9 cellular contexts compared by ENCODE assay signal in the genomic region with DNA sequence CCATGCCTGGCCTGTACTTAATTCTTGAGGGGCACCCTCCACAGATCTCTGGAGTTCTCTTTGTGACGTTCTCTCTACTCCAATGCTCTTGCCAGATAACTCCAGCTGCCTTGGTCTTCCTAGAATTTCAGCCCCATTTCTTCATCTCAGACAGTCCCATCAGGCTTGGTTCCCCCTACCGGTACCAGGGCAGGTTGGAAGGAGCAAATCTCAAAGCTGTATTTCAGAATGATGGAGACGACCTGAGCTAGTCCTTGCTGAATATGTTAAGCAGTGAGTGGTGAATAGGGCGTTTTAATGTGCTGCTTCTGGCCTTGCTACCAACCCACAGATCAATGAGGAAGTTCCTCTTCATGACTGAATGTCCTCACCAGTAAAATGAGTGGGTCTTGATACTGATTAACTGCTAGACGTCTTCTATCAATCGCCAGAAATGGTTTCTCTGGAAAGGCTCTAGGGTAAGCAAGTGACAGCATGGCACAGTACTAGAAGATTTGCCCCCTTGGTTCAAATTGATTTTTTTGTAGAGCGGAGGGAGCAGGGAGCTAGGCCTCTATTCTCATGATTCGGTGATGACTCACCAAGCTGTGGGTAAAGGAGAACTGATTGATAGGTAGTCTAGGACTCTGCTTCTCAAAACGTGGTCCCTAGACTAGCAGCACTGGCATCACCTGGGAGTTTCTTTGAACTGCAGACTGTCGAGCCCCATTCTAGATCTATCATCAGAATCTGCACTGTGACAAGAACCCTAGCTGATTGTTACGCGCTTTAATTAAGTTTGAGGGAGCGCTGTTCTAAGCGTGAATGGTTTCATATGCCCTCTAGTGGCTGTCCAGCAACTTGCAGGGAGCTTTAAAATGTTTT.
A peak's percentile ranks its signal among the peaks of the same experiment; 100 is the strongest.
DNase-seq lines count a peak whose midpoint lies in the region; ATAC-seq, FAIRE-seq and TF ChIP-seq lines count a peak whose summit lies in the region.
"Had no signal": no experiment of that assay in that cellular context is flagged by ENCODE, and none has a peak within 500 bp of the region (broad histone marks: within the 10 kb centered on the region; RNA-seq: fewer than 3 reads in every experiment).

No MANE protein-coding gene starts in this region.

- CTCF ChIA-PET in activated CD4-positive, alpha-beta T cell treated with anti-CD3 and anti-CD28 coated beads, Interleukin-2, amount 10 ng/mL, durations not matched to agents 7 days and 5 days (lab: Charles Lee) = interaction anchor here (0.5 to 2.6 kb wide), 20 partner anchors 8 to 870 kb away, joined by 3 to 17 read pairs (median 3); a partner anchor contains a TSS
- CTCF ChIA-PET in endothelial cell of umbilical vein (lab: Charles Lee) = interaction anchor here (0.5 to 5.7 kb wide), 98 partner anchors 8 to 424 kb away, joined by 3 to 639 read pairs (median 6); a partner anchor contains a TSS

- TF ChIP-seq CTCF in endothelial cell of umbilical vein (IDR thresholded peaks at IDR 0.05; ENCODE audit: extremely low read depth in 1 of 2, insufficient read depth in 1 of 2, low read depth in 1 of 2, low read length in 2 of 2) (peak; percentile 81 to 82), mucosa of descending colon (IDR thresholded peaks at IDR 0.05) (peak; percentile 68)

- peak; percentile 38 for FAIRE-seq in H54 (lab: Jason Lieb, UNC)
- peak; percentile 87 for FAIRE-seq in endothelial cell of umbilical vein (lab: Jason Lieb, UNC)

- POLR2A ChIA-PET in activated CD4-positive, alpha-beta T cell treated with anti-CD3 and anti-CD28 coated beads, Interleukin-2, amount 10 ng/mL, durations not matched to agents 7 days and 5 days (lab: Charles Lee) = no interaction called here
- POLR2A ChIA-PET in endothelial cell of umbilical vein (lab: Charles Lee) = interaction anchor here (1.6 kb wide), 1 partner anchor 241 kb away, joined by 9 read pairs; no protein-coding TSS in a partner anchor

- no peaks in the 10 kb centered on the region for H3K27me3 ChIP-seq in endothelial cell of umbilical vein (ENCODE audit: control insufficient read depth in 2 of 2, insufficient read depth in 2 of 2, low read length in 2 of 2)

- no TSS peak for BruUV-seq in endothelial cell of umbilical vein (replicated peaks; lab: Mats Ljungman, UMichigan)

- no peaks in the 10 kb centered on the region for H4K20me1 ChIP-seq in endothelial cell of umbilical vein (replicated peaks; ENCODE audit: control insufficient read depth, extremely low read depth, insufficient read depth, low read length)

- TF ChIP-seq POLR2A in H54 (IDR thresholded peaks at IDR 0.05; ENCODE audit: low read depth, low read length) = no peak
- no peak for TF ChIP-seq POLR2A in endothelial cell of umbilical vein (IDR thresholded peaks at IDR 0.05; ENCODE audit: low read depth, low read length)

- H3K36me3 Mint-ChIP-seq in activated CD4-positive, alpha-beta T cell treated with anti-CD3 and anti-CD28 coated beads, Interleukin-2, amount 10 ng/mL, durations not matched to agents 7 days and 5 days (ENCODE audit: low read depth) = no peaks in the 10 kb centered on the region
- H3K36me3 Mint-ChIP-seq: activated naive CD8-positive, alpha-beta T cell treated with anti-CD3 and anti-CD28 coated beads, Interleukin-2, amount 10 ng/mL, durations not matched to agents 7 days and 5 days had no signal

- H3K79me2 ChIP-seq in endothelial cell of umbilical vein (ENCODE audit: control insufficient read depth, insufficient read depth, low read length) = no peaks in the 10 kb centered on the region

- H3K9me3 Mint-ChIP-seq in activated CD4-positive, alpha-beta T cell treated with anti-CD3 and anti-CD28 coated beads, Interleukin-2, amount 10 ng/mL, durations not matched to agents 7 days and 5 days = no peaks in the 10 kb centered on the region
- no peaks in the 10 kb centered on the region for H3K9me3 Mint-ChIP-seq in stimulated activated naive CD8-positive, alpha-beta T cell treated with anti-CD3 and anti-CD28 coated beads, Interleukin-15, amount 100 ng/mL, for 72 hours
- H3K9me3 Mint-ChIP-seq: activated naive CD8-positive, alpha-beta T cell treated with anti-CD3 and anti-CD28 coated beads, Interleukin-2, amount 10 ng/mL, durations not matched to agents 7 days and 5 days had no signal

- H3K4me3 ChIP-seq in endothelial cell of umbilical vein (replicated peaks in 1 of 3; ENCODE audit: insufficient read depth in 1 of 3, low read depth in 1 of 3, low read length in 3 of 3) (no peak overlapping the region), mucosa of descending colon (no peak overlapping the region)

- peaks cover 5% of the 10 kb centered on the region for H3K4me1 Mint-ChIP-seq in activated CD4-positive, alpha-beta T cell treated with anti-CD3 and anti-CD28 coated beads, Interleukin-2, amount 10 ng/mL, durations not matched to agents 7 days and 5 days
- H3K4me1 Mint-ChIP-seq in stimulated activated naive CD8-positive, alpha-beta T cell treated with anti-CD3 and anti-CD28 coated beads, Interleukin-15, amount 100 ng/mL, for 72 hours = peaks cover 10% of the 10 kb centered on the region

- H3K4me1 ChIP-seq in endothelial cell of umbilical vein (ENCODE audit: control insufficient read depth, extremely low read depth, insufficient read depth, low read length) = peaks cover 6% of the 10 kb centered on the region
- no peaks in the 10 kb centered on the region for H3K4me1 ChIP-seq in mucosa of descending colon (ENCODE audit: low read depth)

- no peak overlapping the region for H2AFZ ChIP-seq in endothelial cell of umbilical vein (ENCODE audit: low read depth, low read length)

- H3K27ac ChIP-seq in endothelial cell of umbilical vein (ENCODE audit: insufficient read depth, low read depth, low read length) = no peak overlapping the region

- H3K36me3 ChIP-seq in endothelial cell of umbilical vein (ENCODE audit: control insufficient read depth in 2 of 2, extremely low read depth in 1 of 2, insufficient read depth in 2 of 2, low read length in 2 of 2) (peaks cover 13% of the 10 kb centered on the region in 2 experiments), mucosa of descending colon (ENCODE audit: low read depth) (no peaks in the 10 kb centered on the region)

- no peak overlapping the region for H3K4me3 Mint-ChIP-seq in activated CD4-positive, alpha-beta T cell treated with anti-CD3 and anti-CD28 coated beads, Interleukin-2, amount 10 ng/mL, durations not matched to agents 7 days and 5 days
- H3K4me3 Mint-ChIP-seq in stimulated activated naive CD8-positive, alpha-beta T cell treated with anti-CD3 and anti-CD28 coated beads, Interleukin-15, amount 100 ng/mL, for 72 hours = no peak overlapping the region
- H3K4me3 Mint-ChIP-seq: activated naive CD8-positive, alpha-beta T cell treated with anti-CD3 and anti-CD28 coated beads, Interleukin-2, amount 10 ng/mL, durations not matched to agents 7 days and 5 days had no signal

- H3K27ac Mint-ChIP-seq in activated CD4-positive, alpha-beta T cell treated with anti-CD3 and anti-CD28 coated beads, Interleukin-2, amount 10 ng/mL, durations not matched to agents 7 days and 5 days = no peak overlapping the region
- no peak overlapping the region for H3K27ac Mint-ChIP-seq in stimulated activated naive CD8-positive, alpha-beta T cell treated with anti-CD3 and anti-CD28 coated beads, Interleukin-15, amount 100 ng/mL, for 72 hours
- H3K27ac Mint-ChIP-seq: activated naive CD8-positive, alpha-beta T cell treated with anti-CD3 and anti-CD28 coated beads, Interleukin-2, amount 10 ng/mL, durations not matched to agents 7 days and 5 days had no signal

- no peak overlapping the region for H3K9ac ChIP-seq in endothelial cell of umbilical vein (replicated peaks; ENCODE audit: extremely low read depth, insufficient read depth, low read length)

- H3K9me1 ChIP-seq in endothelial cell of umbilical vein (replicated peaks; ENCODE audit: control insufficient read depth, extremely low read depth, insufficient read depth, low read length) = no peaks in the 10 kb centered on the region

- peak; percentile 81 for ATAC-seq in mucosa of descending colon
- ATAC-seq in stimulated activated naive CD8-positive, alpha-beta T cell treated with anti-CD3 and anti-CD28 coated beads, Interleukin-15, amount 100 ng/mL, for 72 hours = peak; percentile 86

- peak overlapping the region; percentile 52 for H3K4me2 ChIP-seq in endothelial cell of umbilical vein (ENCODE audit: insufficient read depth, low read length)

- DNase-seq in Daoy (ENCODE audit: low read depth) = peak; percentile 66
- DNase-seq in H54 (ENCODE audit: insufficient read length, low spot score) = peak; percentile 36
- peak; percentile 56 for DNase-seq in NCI-H2227 (lab: John Stamatoyannopoulos, UW; ENCODE audit: unreplicated experiment)
- DNase-seq in activated CD4-positive, alpha-beta T cell treated with anti-CD3 and anti-CD28 coated beads, Interleukin-2, amount 10 ng/mL, durations not matched to agents 7 days and 5 days = peak; percentile 61
- peak; percentile 71 for DNase-seq in endothelial cell of umbilical vein (ENCODE audit: low read depth, low spot score)
- DNase-seq in mucosa of descending colon = peak in 1 of 3 donors; percentile 71
- peak; percentile 38 for DNase-seq in stimulated activated naive CD8-positive, alpha-beta T cell treated with anti-CD3 and anti-CD28 coated beads, Interleukin-15, amount 100 ng/mL, for 72 hours
- DNase-seq in H4 (ENCODE audit: low spot score) = no peak
- DNase-seq: activated naive CD8-positive, alpha-beta T cell treated with anti-CD3 and anti-CD28 coated beads, Interleukin-2, amount 10 ng/mL, durations not matched to agents 7 days and 5 days had no signal

- H3K9me3 ChIP-seq in endothelial cell of umbilical vein (replicated peaks; ENCODE audit: control insufficient read depth, insufficient read depth, low read length) (no peaks in the 10 kb centered on the region), mucosa of descending colon (no peaks in the 10 kb centered on the region)

- peaks cover 2% of the 10 kb centered on the region for H3K27me3 Mint-ChIP-seq in activated CD4-positive, alpha-beta T cell treated with anti-CD3 and anti-CD28 coated beads, Interleukin-2, amount 10 ng/mL, durations not matched to agents 7 days and 5 days
- peaks cover 16% of the 10 kb centered on the region for H3K27me3 Mint-ChIP-seq in stimulated activated naive CD8-positive, alpha-beta T cell treated with anti-CD3 and anti-CD28 coated beads, Interleukin-15, amount 100 ng/mL, for 72 hours

- dilution Hi-C loops in endothelial cell of umbilical vein (cut with MboI; ENCODE audit: extremely low pct_ligation_motif_present, low sequenced_read_pairs) = no loop called here

- intact Hi-C loops in endothelial cell of umbilical vein (cut with micrococcal nuclease) (loop anchor here (1.0 to 5.0 kb wide), 4 partner anchors 95 to 415 kb away; a partner anchor contains a TSS), mucosa of descending colon (cut with DNase I, micrococcal nuclease) (loop anchor here (5.0 kb wide), 1 partner anchor 240 kb away; no protein-coding TSS in a partner anchor)

TF ChIP-seq in endothelial cell of umbilical vein, 7 proteins besides CTCF, POLR2A, EP300 and RAD21 (continues in another document):
- TF ChIP-seq FOS (IDR thresholded peaks at IDR 0.05; ENCODE audit: borderline replicate concordance, insufficient read depth, low read length) = peak; percentile 63
- no peak for TF ChIP-seq POLR2AphosphoS5 (IDR thresholded peaks at IDR 0.05; ENCODE audit: insufficient read depth, low read depth, low read length)
- TF ChIP-seq EZH2 (IDR thresholded peaks at IDR 0.05; ENCODE audit: borderline replicate concordance, low read depth, low read length, severe bottlenecking) = no peak
- TF ChIP-seq MYC (IDR thresholded peaks at IDR 0.05; ENCODE audit: low read depth, low read length) = no peak
